Comparison of ENCODE assay signal across 1 cellular context in genomic region chr12:64400041-64400440, GRCh38.
TF ChIP-seq lines count a peak whose summit lies in the region.

No MANE protein-coding gene starts in this region.

TF ChIP-seq in K562, 482 proteins besides CTCF, POLR2A, EP300 and RAD21 (continued from another document):
- TF ChIP-seq ZNF146 (CRISPR knock-in tag; IDR thresholded peaks at IDR 0.05; ENCODE audit: unreplicated experiment), result no peak
- TF ChIP-seq RFX1 (IDR thresholded peaks at IDR 0.05), result no peak
- no peak for TF ChIP-seq E2F5 (CRISPR knock-in tag; IDR thresholded peaks at IDR 0.05)
- no peak for TF ChIP-seq HCFC1 (IDR thresholded peaks at IDR 0.05; ENCODE audit: low read depth, low read length)
- TF ChIP-seq SFPQ (IDR thresholded peaks at IDR 0.05; ENCODE audit: low read depth, low read length), result no peak
- no peak for TF ChIP-seq ZFPM2 (CRISPR knock-in tag; IDR thresholded peaks at IDR 0.05)
- TF ChIP-seq RB1 (IDR thresholded peaks at IDR 0.05; ENCODE audit: low read depth), result no peak
- no peak for TF ChIP-seq ZNF707 (CRISPR knock-in tag; conservative IDR thresholded peaks at IDR 0.05)
- peak; percentile 62 for TF ChIP-seq DPF2 (IDR thresholded peaks at IDR 0.05)
- no peak for TF ChIP-seq TAF7 (tag; IDR thresholded peaks at IDR 0.05)
- TF ChIP-seq SETDB1 (IDR thresholded peaks at IDR 0.05; ENCODE audit: low read length), result no peak
- no peak for TF ChIP-seq RUNX1 (IDR thresholded peaks at IDR 0.05; ENCODE audit: low read depth)
- TF ChIP-seq BRD4 (IDR thresholded peaks at IDR 0.05), result no peak
- TF ChIP-seq ZNF551 (CRISPR knock-in tag; IDR thresholded peaks at IDR 0.05), result no peak
- no peak for TF ChIP-seq COPS2 (conservative IDR thresholded peaks at IDR 0.05)
- no peak for TF ChIP-seq ZNF512 (tag; IDR thresholded peaks at IDR 0.05)
- TF ChIP-seq TRIM28 (IDR thresholded peaks at IDR 0.05), result no peak
- no peak for TF ChIP-seq PURB (CRISPR knock-in tag; IDR thresholded peaks at IDR 0.05; ENCODE audit: low read depth)
- TF ChIP-seq E2F8 (IDR thresholded peaks at IDR 0.05; ENCODE audit: low read depth, partially characterized antibody), result no peak
- peak; percentile 61; the same call in 1 of the 2 replicates for TF ChIP-seq JUN (IDR thresholded peaks at IDR 0.05; ENCODE audit: borderline replicate concordance, low read depth, low read length)
- no peak for TF ChIP-seq JUN (CRISPR knock-in tag; IDR thresholded peaks at IDR 0.05; ENCODE audit: borderline replicate concordance)
- TF ChIP-seq ZNF449 (CRISPR knock-in tag; IDR thresholded peaks at IDR 0.05), result no peak
- TF ChIP-seq ETV1 (tag; conservative IDR thresholded peaks at IDR 0.05; ENCODE audit: low read depth), result peak; percentile 50; the same call in 1 of the 2 replicates
- TF ChIP-seq ZNF184 (CRISPR knock-in tag; IDR thresholded peaks at IDR 0.05), result no peak
- no peak for TF ChIP-seq TSHZ1 (CRISPR knock-in tag; IDR thresholded peaks at IDR 0.05)
- TF ChIP-seq POLR2B (IDR thresholded peaks at IDR 0.05; ENCODE audit: low read depth, partially characterized antibody), result no peak
